Comparison of ENCODE assay signal across 9 cellular contexts in the genomic region with DNA sequence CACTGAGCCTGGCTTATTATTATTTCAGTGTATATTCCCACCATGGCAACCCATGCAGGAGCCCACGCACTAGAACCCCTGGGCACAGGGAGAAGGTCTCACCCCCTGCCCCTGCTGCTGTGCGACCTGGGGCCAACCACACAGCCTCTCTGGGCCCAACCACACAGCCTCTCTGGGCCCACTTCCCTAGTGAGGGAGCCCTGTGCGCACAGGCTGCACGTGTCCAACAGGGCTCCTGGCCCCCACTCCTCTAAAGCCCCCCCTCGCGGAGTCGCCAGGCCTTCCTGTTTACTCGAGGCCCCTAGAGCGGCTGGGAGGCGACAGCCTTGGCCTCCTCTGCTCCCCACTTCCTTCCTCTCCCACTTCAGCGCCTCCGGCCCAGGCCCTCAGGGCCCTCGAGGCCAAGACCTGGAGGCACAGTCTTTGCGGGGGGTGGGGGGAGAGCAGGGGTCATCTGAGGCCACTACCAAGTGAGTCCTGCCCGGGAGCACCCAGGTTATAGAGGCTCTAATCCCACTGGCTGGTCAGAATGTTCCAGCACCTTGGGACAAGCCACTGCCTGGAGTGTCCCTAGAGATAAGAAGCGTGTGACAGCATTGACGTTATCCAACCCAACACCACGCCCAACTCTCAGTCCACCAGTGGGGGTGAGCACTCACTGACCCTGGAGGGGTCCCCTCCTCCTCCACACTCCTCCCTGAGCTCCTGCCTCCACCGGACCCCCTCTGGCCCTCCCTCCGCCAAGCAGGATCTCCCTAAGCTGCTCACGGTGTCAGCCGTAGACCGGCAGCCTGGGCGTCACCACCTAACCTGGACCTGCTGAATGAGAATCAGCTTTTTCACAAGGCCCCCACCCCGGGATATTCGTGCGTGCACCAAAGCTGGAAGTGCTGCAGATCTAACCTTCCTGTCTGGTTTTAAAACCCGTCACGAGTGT. TPM values are rescaled to one million over a fixed set of nuclear protein-coding genes. Genes with fewer than 3 reads are reported as not detected.
DNase-seq lines count a peak whose midpoint lies in the region; ATAC-seq and TF ChIP-seq lines count a peak whose summit lies in the region.
"Had no signal": no experiment of that assay in that cellular context is flagged by ENCODE, and none has a peak within 500 bp of the region (broad histone marks: within the 10 kb centered on the region; RNA-seq: fewer than 3 reads in every experiment).

No MANE protein-coding gene starts in this region.

- H3K4me3 Mint-ChIP-seq in Calu3 (ENCODE audit: low read depth, unreplicated experiment) (no peak overlapping the region), nephron progenitor cell (no peak overlapping the region)

- no peak for TF ChIP-seq EP300 in transverse colon (IDR thresholded peaks at IDR 0.05; ENCODE audit: low read depth)

- no peak overlapping the region for H3K27ac Mint-ChIP-seq in Calu3 (ENCODE audit: unreplicated experiment)
- no peak overlapping the region for H3K27ac Mint-ChIP-seq in nephron progenitor cell

- H3K4me1 Mint-ChIP-seq in Calu3 (ENCODE audit: low read depth, unreplicated experiment) (no peaks in the 10 kb centered on the region), nephron progenitor cell (peaks cover 68% of the 10 kb centered on the region)

- no peak for TF ChIP-seq POLR2A in transverse colon (IDR thresholded peaks at IDR 0.05)

- no peaks in the 10 kb centered on the region for H3K36me3 Mint-ChIP-seq in Calu3 (ENCODE audit: insufficient read depth, unreplicated experiment)
- no peaks in the 10 kb centered on the region for H3K36me3 Mint-ChIP-seq in nephron progenitor cell (ENCODE audit: low read depth)

- CTCF ChIA-PET in Calu3 (lab: Charles Lee), result no interaction called here

- H4K20me1 ChIP-seq in BLaER1 treated with 17β-estradiol and CSF1 and Interleukin-3, amounts not matched to agents 10 nM and 100 nM, result no peaks in the 10 kb centered on the region

- H3K4me1 ChIP-seq in BLaER1 treated with 17β-estradiol and CSF1 and Interleukin-3, amounts not matched to agents 10 nM and 100 nM, result peaks cover 96 to 100% (median 100%) of the 10 kb centered on the region in 10 experiments
- peaks cover 35% of the 10 kb centered on the region for H3K4me1 ChIP-seq in mucosa of stomach (ENCODE audit: control insufficient read depth, insufficient read depth, low read length)
- H3K4me1 ChIP-seq in transverse colon, result peaks cover 7 to 30% (median 20%) of the 10 kb centered on the region in 4 donors

- no peaks in the 10 kb centered on the region for H3K36me3 ChIP-seq in BLaER1 treated with 17β-estradiol and CSF1 and Interleukin-3, amounts not matched to agents 10 nM and 100 nM
- no peaks in the 10 kb centered on the region for H3K36me3 ChIP-seq in mucosa of stomach (ENCODE audit: control insufficient read depth, insufficient read depth, low read length)
- no peaks in the 10 kb centered on the region for H3K36me3 ChIP-seq in transverse colon

- H3K9ac ChIP-seq in BLaER1 treated with 17β-estradiol and CSF1 and Interleukin-3, amounts not matched to agents 10 nM and 100 nM, result peak overlapping the region; percentile 72 to 86 (median 81)
- peak overlapping the region; percentile 22 for H3K9ac ChIP-seq in mucosa of stomach (ENCODE audit: low read length)

- WGBS in transverse colon (ENCODE audit: low coverage in 1 of 2), 2 donors, result 62% methylated on average over 27 of the region's 29 CpGs; no CpG with 5 or more reads in 1 of the 2 donors

- in situ Hi-C loops in transverse colon (cut with MboI; ENCODE audit: low pct_ligation_motif_present in 1 of 4, low pct_unique_long_range_greater_than_20kb in 1 of 4, low sequenced_read_pairs in 3 of 4), result loop anchor here in 1 of 4 donors (10.0 kb wide), 2 partner anchors 128 to 268 kb away; partner anchors contain the start of gene TOR2A

- ATAC-seq in HG02870 (IDR thresholded peaks at IDR 0.05; ENCODE audit: unreplicated experiment), result no peak

- BruUV-seq in Calu3 (replicated peaks; lab: Mats Ljungman, UMichigan), result no TSS peak

- H3K9me3 ChIP-seq in BLaER1 treated with 17β-estradiol and CSF1 and Interleukin-3, amounts not matched to agents 10 nM and 100 nM (replicated peaks in 1 of 11), result no peaks in the 10 kb centered on the region
- no peaks in the 10 kb centered on the region for H3K9me3 ChIP-seq in mucosa of stomach (ENCODE audit: control insufficient read depth, low read length)
- H3K9me3 ChIP-seq in transverse colon, result no peaks in the 10 kb centered on the region
- H3K9me3 ChIP-seq: SJSA1 had no signal

- peak overlapping the region; percentile 66 to 100 (median 88) for H3K4me2 ChIP-seq in BLaER1 treated with 17β-estradiol and CSF1 and Interleukin-3, amounts not matched to agents 10 nM and 100 nM

- DNase-seq in SKM-1 (lab: John Stamatoyannopoulos, UW; ENCODE audit: unreplicated experiment) (peak; percentile 95), caudate nucleus (lab: John Stamatoyannopoulos, UW) (peak in 22 of 61 donors; percentile 5 to 48 (median 29)), transverse colon (peak; percentile 80), Calu3 (no peak), nephron progenitor cell (no peak)

- H3K27me3 ChIP-seq in BLaER1 treated with 17β-estradiol and CSF1 and Interleukin-3, amounts not matched to agents 10 nM and 100 nM, result no peaks in the 10 kb centered on the region
- H3K27me3 ChIP-seq in mucosa of stomach (ENCODE audit: control insufficient read depth, insufficient read depth, low read length) (no peaks in the 10 kb centered on the region), transverse colon (no peaks in the 10 kb centered on the region)
- H3K27me3 ChIP-seq: SJSA1 had no signal

- H3K4me3 ChIP-seq in BLaER1 treated with 17β-estradiol and CSF1 and Interleukin-3, amounts not matched to agents 10 nM and 100 nM, result peak overlapping the region in 2 of 10 experiments; percentile 19 to 46; a peak in 3 of 20 replicates
- H3K4me3 ChIP-seq in mucosa of stomach (ENCODE audit: low read length) (no peak overlapping the region), transverse colon (no peak overlapping the region)
- H3K4me3 ChIP-seq: SJSA1 had no signal

- H3K9me3 Mint-ChIP-seq in Calu3 (ENCODE audit: low read depth, unreplicated experiment), result no peaks in the 10 kb centered on the region
- no peaks in the 10 kb centered on the region for H3K9me3 Mint-ChIP-seq in nephron progenitor cell

- peak overlapping the region; percentile 85 to 96 (median 92) for H3K27ac ChIP-seq in BLaER1 treated with 17β-estradiol and CSF1 and Interleukin-3, amounts not matched to agents 10 nM and 100 nM
- H3K27ac ChIP-seq in caudate nucleus (ENCODE audit: low read depth, low read length), result peak overlapping the region; percentile 69
- H3K27ac ChIP-seq in transverse colon, result peak overlapping the region; percentile 59 to 76 (median 60)
- H3K27ac ChIP-seq: SJSA1 had no signal

- H3K27me3 Mint-ChIP-seq in Calu3 (ENCODE audit: unreplicated experiment), result no peaks in the 10 kb centered on the region
- H3K27me3 Mint-ChIP-seq in nephron progenitor cell (ENCODE audit: low read depth, poor library complexity), result peaks cover 9% of the 10 kb centered on the region

- intact Hi-C loops in transverse colon (cut with DNase I; ENCODE audit: low total_unique reads) (no loop called here), Calu3 (cut with micrococcal nuclease; ENCODE audit: unreplicated experiment) (no loop called here)

- TF ChIP-seq CTCF in transverse colon (IDR thresholded peaks at IDR 0.05) (no peak), Calu3 (IDR thresholded peaks at IDR 0.05; ENCODE audit: unreplicated experiment) (no peak), nephron progenitor cell (IDR thresholded peaks at IDR 0.05) (no peak)

RNA-seq across cellular contexts. Expression of gene ENG, which starts 7.9 kb away (rescaled TPM):
- total RNA-seq in transverse colon (10 to 100 TPM; 10.6 to 23.9 (median 17.0) TPM), Calu3 (2022) (0.32 TPM in 1 of 2 replicates, not detected in the other)

RNA-seq across cellular contexts. Expression of gene AK1, which starts 15.1 kb away (rescaled TPM):
- total RNA-seq in transverse colon (100 to 1,000 TPM in 1 of 4 donors, 10 to 100 TPM in 3; 24.7 to 110 (median 62.4) TPM), Calu3 (2022) (12.2 and 15.6 TPM in 2 replicates)

RNA-seq across cellular contexts. Expression of gene ST6GALNAC6, which starts 37.1 kb away (rescaled TPM):
- total RNA-seq in transverse colon, result 10 to 100 TPM; 41.0 to 80.4 (median 75.7) TPM
- 9.1 and 12.1 TPM in 2 replicates for total RNA-seq in Calu3 (2022)

RNA-seq across cellular contexts. Expression of gene ST6GALNAC4, which starts 54.5 kb away (rescaled TPM):
- total RNA-seq in transverse colon, result 10 to 100 TPM; 16.7 to 66.1 (median 47.3) TPM
- 11.8 and 12.8 TPM in 2 replicates for total RNA-seq in Calu3 (2022)

RNA-seq across cellular contexts. Expression of gene FPGS, which starts 59.7 kb away (rescaled TPM):
- total RNA-seq in transverse colon (100 to 1,000 TPM in 1 of 4 donors, 10 to 100 TPM in 3; 31.4 to 144 (median 74.8) TPM), Calu3 (2022) (75.2 and 79.9 TPM in 2 replicates)

Comparison
In these comparisons a context has a peak if more than half of its experiments do, and no peak if none do; other contexts are left out.
1. DNase-seq: peak in SKM-1 (single experiment) and transverse colon (single experiment); none in Calu3 (single experiment) and nephron progenitor cell (single experiment).
2. Peak in every context shown above with its lines, with median percentiles within 50 percentile points of each other: H3K27ac ChIP-seq.